27 cellular contexts compared by ENCODE assay signal in the genomic region with DNA sequence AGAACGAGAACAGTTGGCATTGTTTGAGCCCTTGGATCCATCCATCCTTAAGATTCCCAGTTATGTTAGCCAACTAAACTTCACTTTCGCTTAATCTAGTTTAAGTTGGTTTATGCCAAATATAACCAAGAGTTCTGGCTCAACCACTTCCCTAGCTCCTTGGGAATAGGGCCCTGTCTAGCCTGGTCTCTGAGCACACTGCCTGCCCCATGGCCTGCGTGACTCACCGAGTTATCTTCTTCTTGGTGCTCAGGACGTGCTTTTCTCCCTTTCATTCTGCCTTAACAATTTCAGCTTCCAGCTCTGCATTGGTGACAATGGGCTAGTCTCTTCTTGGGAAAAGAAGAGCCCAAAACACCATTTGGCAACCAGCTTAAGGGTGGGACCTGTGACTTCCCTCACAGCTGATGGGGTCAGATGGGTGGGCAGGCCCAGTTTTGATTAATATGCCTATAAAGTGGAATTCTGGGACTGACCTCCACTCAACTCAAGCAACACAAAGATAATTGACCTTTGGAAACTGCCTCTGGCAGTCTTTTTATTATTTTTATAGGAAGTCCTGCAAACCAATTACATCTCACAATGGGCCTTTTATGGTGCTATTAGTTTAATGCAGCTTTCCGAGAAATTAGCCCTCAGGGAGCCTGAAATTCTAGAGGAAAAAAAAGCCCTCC.
DNase-seq lines count a peak whose midpoint lies in the region; ATAC-seq and TF ChIP-seq lines count a peak whose summit lies in the region.
"Had no signal": no experiment of that assay in that cellular context is flagged by ENCODE, and none has a peak within 500 bp of the region (broad histone marks: within the 10 kb centered on the region; RNA-seq: fewer than 3 reads in every experiment).

No MANE protein-coding gene starts in this region.

- in situ Hi-C loops in transverse colon (cut with MboI; ENCODE audit: low pct_ligation_motif_present in 1 of 4, low pct_unique_long_range_greater_than_20kb in 1 of 4, low sequenced_read_pairs in 3 of 4): no loop called here

- H3K36me3 Mint-ChIP-seq in stimulated activated effector memory CD8-positive, alpha-beta T cell treated with anti-CD3 and anti-CD28 coated beads, Interleukin-12 subunit alpha, Interleukin-12 subunit beta, amount 100 ng/mL, for 72 hours: no peaks in the 10 kb centered on the region
- H3K36me3 Mint-ChIP-seq: stimulated activated naive B cell treated with anti-CD40 and anti-IgM and Interleukin-4, amounts not matched to agents 10 μg/mL and 1 μg/mL and 100 μg/mL, for 72 hours had no signal

- intact Hi-C loops in PC-3 (cut with micrococcal nuclease) (no loop called here), transverse colon (cut with DNase I; ENCODE audit: low total_unique reads) (no loop called here)

- no peak overlapping the region for H3K9ac ChIP-seq in PC-3 (ENCODE audit: low read length)
- H3K9ac ChIP-seq: BLaER1 had no signal

- H2AFZ ChIP-seq in hepatocyte (no peak overlapping the region), PC-3 (ENCODE audit: low read length) (no peak overlapping the region)

- POLR2A ChIA-PET in PC-3 (lab: Charles Lee; ENCODE audit: unreplicated experiment): no interaction called here

- no TSS peak for BruUV-seq in PC-3 (replicated peaks; lab: Mats Ljungman, UMichigan)

- H3K4me1 ChIP-seq in hepatocyte (ENCODE audit: insufficient read depth) (no peaks in the 10 kb centered on the region), PC-3 (ENCODE audit: insufficient read depth, low read length) (no peaks in the 10 kb centered on the region), transverse colon (no peaks in the 10 kb centered on the region)
- H3K4me1 ChIP-seq: BLaER1, colonic mucosa, Peyer's patch, psoas muscle, SJCRH30, spleen, testis had no signal

- DNase-seq in Daoy (ENCODE audit: low read depth) (peak; percentile 8), NCI-H1417 (lab: John Stamatoyannopoulos, UW) (peak in 2 of 3 experiments; percentile 49 to 82), T1000 (lab: John Stamatoyannopoulos, UW) (peak; percentile 34), hepatocyte (ENCODE audit: low spot score) (no peak), PC-3 (no peak), transverse colon (no peak), glomerular visceral epithelial cell (ENCODE audit: extremely low spot score) (no peak)
- DNase-seq in stimulated activated effector memory CD8-positive, alpha-beta T cell treated with anti-CD3 and anti-CD28 coated beads, Interleukin-12 subunit alpha, Interleukin-12 subunit beta, amount 100 ng/mL, for 72 hours (ENCODE audit: low spot score in 2 of 2): no peak
- DNase-seq: ACHN; activated CD4-positive, alpha-beta T cell treated with anti-CD3 and anti-CD28 coated beads for 4 hours; activated T-cell treated with anti-CD3 and anti-CD28 coated beads, Interleukin-2, amount 50 U/mL, for 24 hours; colonic mucosa; COR-L47; endodermal cell; glutamatergic neuron; mesendoderm; NCI-H1105; NCI-H2081 treated with DMSO at 0.1 percent for 48 hours; Peyer's patch; psoas muscle; SJCRH30; spleen; stimulated activated CD4-positive, alpha-beta T cell treated with anti-CD3 and anti-CD28 coated beads, Interleukin-2, amount 100 ng/mL, for 48 hours; stimulated activated naive B cell treated with anti-CD40 and anti-IgM and Interleukin-4, amounts not matched to agents 10 μg/mL and 1 μg/mL and 100 μg/mL, for 72 hours; T-helper 1 cell; testis had no signal

- H3K27ac ChIP-seq in hepatocyte (peak overlapping the region; percentile 60), PC-3 (ENCODE audit: low read length) (no peak overlapping the region), transverse colon (no peak overlapping the region)
- H3K27ac ChIP-seq: BLaER1, colonic mucosa, Peyer's patch, psoas muscle, SJCRH30, spleen, testis had no signal

- no peak for ATAC-seq in PC-3
- ATAC-seq in stimulated activated effector memory CD8-positive, alpha-beta T cell treated with anti-CD3 and anti-CD28 coated beads, Interleukin-12 subunit alpha, Interleukin-12 subunit beta, amount 100 ng/mL, for 72 hours: no peak
- ATAC-seq: psoas muscle; stimulated activated naive B cell treated with anti-CD40 and anti-IgM and Interleukin-4, amounts not matched to agents 10 μg/mL and 1 μg/mL and 100 μg/mL, for 72 hours had no signal

- H3F3A ChIP-seq in PC-3 (ENCODE audit: low read length, unreplicated experiment): no peaks in the 10 kb centered on the region

- no peak overlapping the region for H3K4me2 ChIP-seq in hepatocyte
- no peak overlapping the region for H3K4me2 ChIP-seq in PC-3 (ENCODE audit: low read length)
- H3K4me2 ChIP-seq: BLaER1 had no signal

- no peak for TF ChIP-seq EP300 in transverse colon (IDR thresholded peaks at IDR 0.05; ENCODE audit: low read depth)

- WGBS in hepatocyte (ENCODE audit: low lambda C conversion rate, missing lambda C conversion rate): 79% methylated on average over 5 of the region's 6 CpGs
- 51 to 65% methylated on average over 3 to 5 of the region's 6 CpGs for WGBS in transverse colon (ENCODE audit: low coverage in 1 of 2), 2 donors

- TF ChIP-seq CTCF in hepatocyte (IDR thresholded peaks at IDR 0.05; ENCODE audit: poor library complexity) (no peak), PC-3 (conservative IDR thresholded peaks at IDR 0.05; ENCODE audit: low read depth, low read length) (no peak), transverse colon (IDR thresholded peaks at IDR 0.05) (no peak)

- H3K36me3 ChIP-seq in hepatocyte (replicated peaks; ENCODE audit: insufficient read depth, low read depth): no peaks in the 10 kb centered on the region
- H3K36me3 ChIP-seq in PC-3 (ENCODE audit: low read depth, low read length): no peaks in the 10 kb centered on the region
- no peaks in the 10 kb centered on the region for H3K36me3 ChIP-seq in transverse colon
- H3K36me3 ChIP-seq: BLaER1, colonic mucosa, Peyer's patch, SJCRH30, spleen had no signal

- H3K9me2 ChIP-seq in hepatocyte (replicated peaks; ENCODE audit: insufficient read depth) (no peaks in the 10 kb centered on the region), PC-3 (replicated peaks; ENCODE audit: low read length) (no peaks in the 10 kb centered on the region)

- H3K9me3 ChIP-seq in hepatocyte (ENCODE audit: low read depth) (no peaks in the 10 kb centered on the region), PC-3 (ENCODE audit: low read length) (no peaks in the 10 kb centered on the region), transverse colon (no peaks in the 10 kb centered on the region)
- H3K9me3 ChIP-seq: BLaER1, colonic mucosa, Peyer's patch, psoas muscle, SJCRH30, spleen, testis had no signal

- H3K4me3 ChIP-seq in hepatocyte: no peak overlapping the region
- no peak overlapping the region for H3K4me3 ChIP-seq in PC-3 (ENCODE audit: low read length)
- H3K4me3 ChIP-seq in transverse colon: no peak overlapping the region
- H3K4me3 ChIP-seq: BLaER1, colonic mucosa, Peyer's patch, psoas muscle, SJCRH30, spleen, testis had no signal

- no peak overlapping the region for H3K4me3 Mint-ChIP-seq in stimulated activated effector memory CD8-positive, alpha-beta T cell treated with anti-CD3 and anti-CD28 coated beads, Interleukin-12 subunit alpha, Interleukin-12 subunit beta, amount 100 ng/mL, for 72 hours
- H3K4me3 Mint-ChIP-seq: activated T-cell treated with anti-CD3 and anti-CD28 coated beads, Interleukin-2, amount 50 U/mL, for 24 hours; endodermal cell; stimulated activated naive B cell treated with anti-CD40 and anti-IgM and Interleukin-4, amounts not matched to agents 10 μg/mL and 1 μg/mL and 100 μg/mL, for 72 hours had no signal

- H3K27ac Mint-ChIP-seq in stimulated activated effector memory CD8-positive, alpha-beta T cell treated with anti-CD3 and anti-CD28 coated beads, Interleukin-12 subunit alpha, Interleukin-12 subunit beta, amount 100 ng/mL, for 72 hours: no peak overlapping the region
- H3K27ac Mint-ChIP-seq: activated T-cell treated with anti-CD3 and anti-CD28 coated beads, Interleukin-2, amount 50 U/mL, for 24 hours; endodermal cell; stimulated activated naive B cell treated with anti-CD40 and anti-IgM and Interleukin-4, amounts not matched to agents 10 μg/mL and 1 μg/mL and 100 μg/mL, for 72 hours had no signal

- no peak for TF ChIP-seq POLR2A in transverse colon (IDR thresholded peaks at IDR 0.05)

- H4K20me1 ChIP-seq in hepatocyte (ENCODE audit: insufficient read depth, poor library complexity, severe bottlenecking) (no peaks in the 10 kb centered on the region), PC-3 (ENCODE audit: low read length) (no peaks in the 10 kb centered on the region)
- H4K20me1 ChIP-seq: BLaER1 had no signal

- H3K4me1 Mint-ChIP-seq in stimulated activated effector memory CD8-positive, alpha-beta T cell treated with anti-CD3 and anti-CD28 coated beads, Interleukin-12 subunit alpha, Interleukin-12 subunit beta, amount 100 ng/mL, for 72 hours: no peaks in the 10 kb centered on the region
- H3K4me1 Mint-ChIP-seq: stimulated activated naive B cell treated with anti-CD40 and anti-IgM and Interleukin-4, amounts not matched to agents 10 μg/mL and 1 μg/mL and 100 μg/mL, for 72 hours had no signal

- no peaks in the 10 kb centered on the region for H3K27me3 ChIP-seq in hepatocyte
- H3K27me3 ChIP-seq in PC-3 (ENCODE audit: low read length): peaks cover 44% of the 10 kb centered on the region
- no peaks in the 10 kb centered on the region for H3K27me3 ChIP-seq in transverse colon
- H3K27me3 ChIP-seq: BLaER1, colonic mucosa, Peyer's patch, testis had no signal

- H3K79me2 ChIP-seq in hepatocyte (no peaks in the 10 kb centered on the region), PC-3 (ENCODE audit: low read length) (no peaks in the 10 kb centered on the region)

- H3K9me3 Mint-ChIP-seq in stimulated activated effector memory CD8-positive, alpha-beta T cell treated with anti-CD3 and anti-CD28 coated beads, Interleukin-12 subunit alpha, Interleukin-12 subunit beta, amount 100 ng/mL, for 72 hours: no peaks in the 10 kb centered on the region
- H3K9me3 Mint-ChIP-seq: activated T-cell treated with anti-CD3 and anti-CD28 coated beads, Interleukin-2, amount 50 U/mL, for 24 hours; endodermal cell; stimulated activated naive B cell treated with anti-CD40 and anti-IgM and Interleukin-4, amounts not matched to agents 10 μg/mL and 1 μg/mL and 100 μg/mL, for 72 hours had no signal

- CTCF ChIA-PET in PC-3 (lab: Charles Lee): no interaction called here

Comparison
In these comparisons a context has a peak if more than half of its experiments do, and no peak if none do; other contexts are left out.
1. DNase-seq: peak in Daoy (single experiment), NCI-H1417 (2 of 3) and T1000 (single experiment); none in hepatocyte (single experiment), PC-3 (single experiment), transverse colon (single experiment), glomerular visceral epithelial cell (single experiment) and stimulated activated effector memory CD8-positive, alpha-beta T cell treated with anti-CD3 and anti-CD28 coated beads, Interleukin-12 subunit alpha, Interleukin-12 subunit beta, amount 100 ng/mL, for 72 hours (0 of 2).